ENCODE assay signal across 18 cellular contexts in genomic region chr3:69878254-69878653, GRCh38.
DNase-seq lines count a peak whose midpoint lies in the region; ATAC-seq, FAIRE-seq and TF ChIP-seq lines count a peak whose summit lies in the region.
"Had no signal": no experiment of that assay in that cellular context is flagged by ENCODE, and none has a peak within 500 bp of the region (broad histone marks: within the 10 kb centered on the region; RNA-seq: fewer than 3 reads in every experiment).

No MANE protein-coding gene starts in this region.

- peak overlapping the region; percentile 12; the same call in 1 of the 2 replicates for H3K18ac ChIP-seq in IMR-90 (ENCODE audit: low read depth, low read length)

- intact Hi-C loops in heart left ventricle (cut with DNase I) (no loop called here), IMR-90 (cut with micrococcal nuclease) (no loop called here)

- no peak for TF ChIP-seq POLR2A in heart left ventricle (IDR thresholded peaks at IDR 0.05)
- no peak for TF ChIP-seq POLR2A in A549 (IDR thresholded peaks at IDR 0.05; ENCODE audit: low read length)
- no peak for TF ChIP-seq POLR2A in IMR-90 (IDR thresholded peaks at IDR 0.05; ENCODE audit: low read depth, low read length)

- H3K4ac ChIP-seq in IMR-90 (ENCODE audit: low read depth, low read length) = no peak overlapping the region

- no peaks in the 10 kb centered on the region for H4K20me1 ChIP-seq in IMR-90 (ENCODE audit: insufficient read depth, low read length)

- H2BK20ac ChIP-seq in IMR-90 (ENCODE audit: low read depth, low read length) = peak overlapping the region; percentile 53

- 0 out of 3 replicates have a peak overlapping the region, but pooled peaks have one; percentile 56 for H2BK15ac ChIP-seq in IMR-90 (ENCODE audit: low read depth, low read length)

- H3K27ac ChIP-seq in heart left ventricle (peak overlapping the region in 8 of 12 donors; percentile 7 to 56 (median 24)), right atrium auricular region (no peak overlapping the region), A549 (peak overlapping the region; percentile 43 to 58; a peak in 4 of 6 replicates), IMR-90 (ENCODE audit: insufficient read depth, low read length) (no peak overlapping the region)
- H3K27ac ChIP-seq: GM23248 had no signal

- BruUV-seq in IMR-90 (replicated peaks; lab: Mats Ljungman, UMichigan) = no TSS peak

- H3K4me3 ChIP-seq in heart left ventricle (no peak overlapping the region), right atrium auricular region (no peak overlapping the region), A549 (no peak overlapping the region), IMR-90 (ENCODE audit: insufficient read depth, low read depth, low read length) (no peak overlapping the region)
- H3K4me3 ChIP-seq: GM23248 had no signal

- in situ Hi-C loops in IMR-90 (cut with MboI; ENCODE audit: low sequenced_read_pairs) = no loop called here

- no peak overlapping the region for H3K23ac ChIP-seq in IMR-90 (ENCODE audit: low read depth, low read length)

- H3K9me3 ChIP-seq in heart left ventricle = no peaks in the 10 kb centered on the region
- no peaks in the 10 kb centered on the region for H3K9me3 ChIP-seq in right atrium auricular region
- H3K9me3 ChIP-seq in A549 = no peaks in the 10 kb centered on the region
- no peaks in the 10 kb centered on the region for H3K9me3 ChIP-seq in IMR-90 (ENCODE audit: control insufficient read depth, insufficient read depth, low read length)

- FAIRE-seq in A549 (lab: Jason Lieb, UNC) = no peak
- FAIRE-seq: GM12892, GM19239, H1 had no signal

- ATAC-seq in heart left ventricle = peak in 3 of 4 donors; percentile 52 to 56 (median 53)
- ATAC-seq in A549 = no peak
- ATAC-seq in IMR-90 (ENCODE audit: low read depth) = no peak
- no peak for ATAC-seq in GM18870 (IDR thresholded peaks at IDR 0.05; ENCODE audit: unreplicated experiment)
- ATAC-seq in HG02840 (IDR thresholded peaks at IDR 0.05; ENCODE audit: low FRiP score, unreplicated experiment) = no peak

- H3K9ac ChIP-seq in IMR-90 (ENCODE audit: low read depth, low read length) = no peak overlapping the region
- H3K9ac ChIP-seq: GM23248 had no signal

- H3K4me1 ChIP-seq in heart left ventricle = peaks cover 0 to 32% (median 8%) of the 10 kb centered on the region in 12 donors
- peaks cover 0 to 27% of the 10 kb centered on the region in 2 donors for H3K4me1 ChIP-seq in right atrium auricular region
- H3K4me1 ChIP-seq in A549 = peaks cover 67% of the 10 kb centered on the region
- H3K4me1 ChIP-seq in IMR-90 (ENCODE audit: control insufficient read depth, insufficient read depth, low read length) = peaks cover 11% of the 10 kb centered on the region; the same call in 1 of the 2 replicates

- no peak overlapping the region for H2BK5ac ChIP-seq in IMR-90 (ENCODE audit: low read depth, low read length, poor library complexity, severe bottlenecking)

- H3K14ac ChIP-seq in IMR-90 (replicated peaks; ENCODE audit: low read depth, low read length) = no peak overlapping the region

- TF ChIP-seq CTCF in heart left ventricle (IDR thresholded peaks at IDR 0.05) = no peak
- TF ChIP-seq CTCF in right atrium auricular region (IDR thresholded peaks at IDR 0.05) = no peak
- TF ChIP-seq CTCF in A549 (IDR thresholded peaks at IDR 0.05) = no peak
- TF ChIP-seq CTCF in IMR-90 (conservative IDR thresholded peaks at IDR 0.05; ENCODE audit: low read depth, low read length) = no peak

- H3K4me2 ChIP-seq in A549 (peak overlapping the region; percentile 60), IMR-90 (ENCODE audit: low read depth, low read length) (no peak overlapping the region)

- CTCF ChIA-PET in A549 (lab: Yijun Ruan, JAX) (no interaction called here), IMR-90 (lab: Yijun Ruan, JAX) (interaction anchor here (0.6 to 0.7 kb wide), 3 partner anchors 18 to 791 kb away, joined by 3 to 6 read pairs (median 3); no protein-coding TSS in a partner anchor)

- peaks cover 36 to 41% of the 10 kb centered on the region in 2 experiments for H3K79me1 ChIP-seq in IMR-90 (ENCODE audit: low read depth in 1 of 2, low read length in 2 of 2)

- H2AK9ac ChIP-seq in IMR-90 (replicated peaks; ENCODE audit: low read depth, low read length, poor library complexity) = no peak overlapping the region

- DNase-seq in heart left ventricle = no peak
- no peak for DNase-seq in right atrium auricular region (ENCODE audit: low spot score)
- no peak for DNase-seq in A549 (ENCODE audit: low read depth in 1 of 2, low spot score in 1 of 2)
- no peak for DNase-seq in IMR-90
- DNase-seq: 8988T; C1 segment of cervical spinal cord; CD4-positive, alpha-beta memory T cell; COR-L47; DMS153; DND-41; GM23248; H7; HCEC 1CT had no signal

- POLR2A ChIA-PET in A549 (lab: Yijun Ruan, JAX) (no interaction called here), IMR-90 (lab: Charles Lee; ENCODE audit: unreplicated experiment) (no interaction called here)

- no peak overlapping the region for H4K91ac ChIP-seq in IMR-90 (ENCODE audit: insufficient read depth, low read depth, low read length)

- H3K36me3 ChIP-seq in heart left ventricle (peaks cover 0 to 4% (median 0%) of the 10 kb centered on the region in 9 donors), right atrium auricular region (no peaks in the 10 kb centered on the region), IMR-90 (ENCODE audit: control insufficient read depth, insufficient read depth, low read length) (no peaks in the 10 kb centered on the region; the same call in 1 of the 2 replicates)

- H3K56ac ChIP-seq in IMR-90 (ENCODE audit: extremely low read depth, insufficient read depth, low read length) = no peak overlapping the region

- peak overlapping the region; percentile 10; the same call in 1 of the 2 replicates for H2AK5ac ChIP-seq in IMR-90 (ENCODE audit: low read depth, low read length)

- 71 to 80% (median 75%) methylated on average over 3 of the region's 3 CpGs for WGBS in heart left ventricle, 4 donors
- 93% methylated on average over 3 of the region's 3 CpGs for WGBS in A549 (ENCODE audit: missing lambda C conversion rate)
- WGBS in IMR-90 (ENCODE audit: extremely low coverage in 2 of 2, insufficient read length in 1 of 2), 2 experiments = no CpG with 5 or more reads among the region's 3 CpGs

- peak overlapping the region; percentile 26; the same call in 1 of the 2 replicates for H4K5ac ChIP-seq in IMR-90 (ENCODE audit: low read depth, low read length)

- TF ChIP-seq EP300 in A549 (IDR thresholded peaks at IDR 0.05) = no peak

- H3K27me3 ChIP-seq in heart left ventricle = no peaks in the 10 kb centered on the region
- no peaks in the 10 kb centered on the region for H3K27me3 ChIP-seq in right atrium auricular region
- H3K27me3 ChIP-seq in IMR-90 (ENCODE audit: control insufficient read depth, insufficient read depth, low read length) = no peaks in the 10 kb centered on the region

- dilution Hi-C loops in IMR-90 (cut with HindIII; ENCODE audit: low sequenced_read_pairs, unreplicated experiment) = no loop called here

- H2BK120ac ChIP-seq in IMR-90 (ENCODE audit: low read depth, low read length) = no peak overlapping the region

- TF ChIP-seq RAD21 in A549 (conservative IDR thresholded peaks at IDR 0.05 in 1 of 2, IDR thresholded peaks at IDR 0.05 in 1 of 2) (no peak), IMR-90 (IDR thresholded peaks at IDR 0.05; ENCODE audit: low read length) (no peak)

- H2AFZ ChIP-seq in IMR-90 (replicated peaks; ENCODE audit: low read length, poor library complexity) = no peak overlapping the region
- H2AFZ ChIP-seq: GM23248 had no signal

- H3K9me1 ChIP-seq in IMR-90 (ENCODE audit: insufficient read depth, low read length) = 0 out of 2 replicates have a peak, but pooled peaks cover 3% of the 10 kb centered on the region

- H4K8ac ChIP-seq in IMR-90 (ENCODE audit: low read depth in 2 of 2, low read length in 2 of 2) = no peak overlapping the region

TF ChIP-seq in A549, 52 proteins besides CTCF, POLR2A, EP300 and RAD21 (continues in another document):
- no peak for TF ChIP-seq HES2 (IDR thresholded peaks at IDR 0.05)
- TF ChIP-seq JUNB (IDR thresholded peaks at IDR 0.05) = no peak
- no peak for TF ChIP-seq EHF (CRISPR knock-in tag; IDR thresholded peaks at IDR 0.05)
- TF ChIP-seq FOSB (CRISPR knock-in tag; IDR thresholded peaks at IDR 0.05) = no peak
- TF ChIP-seq ZC3H11A (IDR thresholded peaks at IDR 0.05) = no peak
- TF ChIP-seq ZSCAN20 (CRISPR knock-in tag; IDR thresholded peaks at IDR 0.05) = no peak
- no peak for TF ChIP-seq CEBPB (IDR thresholded peaks at IDR 0.05)
- no peak for TF ChIP-seq RFX5 (IDR thresholded peaks at IDR 0.05)
- no peak for TF ChIP-seq HDAC2 (IDR thresholded peaks at IDR 0.05)
- no peak for TF ChIP-seq CHD2 (IDR thresholded peaks at IDR 0.05; ENCODE audit: low read length, partially characterized antibody)

TF ChIP-seq in IMR-90, 13 proteins besides CTCF, POLR2A, EP300 and RAD21 (continues in another document):
- no peak for TF ChIP-seq RFX5 (IDR thresholded peaks at IDR 0.05; ENCODE audit: low read depth, low read length)
- TF ChIP-seq SMC3 (IDR thresholded peaks at IDR 0.05; ENCODE audit: low read depth, low read length) = no peak
- no peak for TF ChIP-seq BHLHE40 (IDR thresholded peaks at IDR 0.05; ENCODE audit: low read depth, low read length)
- TF ChIP-seq CEBPB (IDR thresholded peaks at IDR 0.05; ENCODE audit: low read depth, low read length) = no peak
- TF ChIP-seq MAFK (IDR thresholded peaks at IDR 0.05; ENCODE audit: low read depth, low read length) = no peak
- TF ChIP-seq NFE2L2 (IDR thresholded peaks at IDR 0.05; ENCODE audit: low read depth, low read length) = no peak
- no peak for TF ChIP-seq FOS (IDR thresholded peaks at IDR 0.05; ENCODE audit: low read depth, low read length)
- no peak for TF ChIP-seq RCOR1 (IDR thresholded peaks at IDR 0.05; ENCODE audit: insufficient replicate concordance, low read length)
- TF ChIP-seq MAZ (IDR thresholded peaks at IDR 0.05; ENCODE audit: borderline replicate concordance, low read depth, low read length) = no peak
- TF ChIP-seq ELK1 (IDR thresholded peaks at IDR 0.05; ENCODE audit: borderline replicate concordance, low read depth, low read length) = no peak
- no peak for TF ChIP-seq CHD1 (IDR thresholded peaks at IDR 0.05; ENCODE audit: low read depth, low read length)

Comparison
In these comparisons a context has a peak if more than half of its experiments do, and no peak if none do; other contexts are left out.
1. H3K27ac ChIP-seq: peak in heart left ventricle (8 of 12) and A549 (2 of 2); none in right atrium auricular region (0 of 2) and IMR-90 (single experiment).
2. ATAC-seq: peak in heart left ventricle (3 of 4); none in A549 (0 of 2), IMR-90 (single experiment), GM18870 (single experiment) and HG02840 (single experiment).